In the genomic region with DNA sequence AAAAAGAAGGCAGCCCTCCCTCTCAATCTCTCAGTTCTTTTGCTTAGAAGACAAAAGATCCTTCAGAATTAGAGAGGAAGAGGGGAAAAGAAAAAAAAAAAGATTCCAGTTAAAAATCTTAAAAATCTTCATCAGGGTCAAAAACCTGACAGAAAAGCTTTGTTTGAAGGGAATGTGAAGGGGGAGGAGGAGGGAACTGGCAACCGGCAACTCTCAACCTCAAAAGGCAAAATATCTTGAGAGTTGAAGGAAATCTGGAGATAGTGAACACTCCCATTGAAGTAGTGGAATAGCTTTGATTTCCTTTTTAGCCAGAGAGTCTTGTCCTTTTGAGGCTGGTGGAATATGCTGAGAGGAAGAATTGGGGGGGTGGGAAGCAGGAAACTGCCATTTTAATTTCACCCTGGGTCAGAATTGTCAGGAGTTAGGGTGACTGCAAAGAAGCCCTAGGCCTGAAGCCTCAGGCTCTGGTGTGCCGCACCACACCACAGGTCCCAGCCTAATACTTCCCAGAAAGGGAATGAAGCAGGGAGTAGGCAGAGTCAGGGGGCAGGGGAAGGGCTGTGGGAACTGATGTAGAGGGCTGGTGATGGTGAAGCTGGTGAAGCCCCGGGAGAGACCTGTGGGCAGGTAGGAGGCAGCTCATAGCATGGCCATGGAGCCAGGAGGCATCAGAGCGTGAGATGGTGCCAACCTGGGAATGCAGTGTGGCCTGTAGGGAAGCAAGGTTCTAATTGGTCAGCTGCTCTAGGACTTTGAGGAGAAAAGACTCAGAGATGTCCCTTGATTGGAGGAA, we compare ENCODE assay signal across 12 cellular contexts. TPM values are rescaled to one million over a fixed set of nuclear protein-coding genes. Genes with fewer than 3 reads are reported as not detected.
DNase-seq lines count a peak whose midpoint lies in the region; ATAC-seq and TF ChIP-seq lines count a peak whose summit lies in the region.
"Had no signal": no experiment of that assay in that cellular context is flagged by ENCODE, and none has a peak within 500 bp of the region (broad histone marks: within the 10 kb centered on the region; RNA-seq: fewer than 3 reads in every experiment).

No MANE protein-coding gene starts in this region.

- peak overlapping the region; percentile 99 for H3K27ac ChIP-seq in SJSA1
- peak overlapping the region; percentile 58 for H3K27ac ChIP-seq in psoas muscle
- H3K27ac ChIP-seq: BLaER1 treated with 17β-estradiol and CSF1 and Interleukin-3, amounts not matched to agents 10 nM and 100 nM had no signal

- peaks cover 17 to 24% of the 10 kb centered on the region in 2 donors for H3K27me3 Mint-ChIP-seq in T-cell

- peak; percentile 37 for DNase-seq in AG10803 (ENCODE audit: low read depth)
- DNase-seq in SJSA1 (ENCODE audit: low read depth in 1 of 2, low spot score in 2 of 2) = peak in 1 of 2 experiments; percentile 51
- DNase-seq in foreskin melanocyte = peak; percentile 92
- no peak for DNase-seq in psoas muscle
- no peak for DNase-seq in T-cell
- DNase-seq in DMS 273 treated with DMSO at 0.1 percent for 48 hours (lab: John Stamatoyannopoulos, UW) = no peak
- DNase-seq in activated naive CD4-positive, alpha-beta T cell treated with anti-CD3 and anti-CD28 coated beads, Interleukin-2, amount 50 U/mL, for 16 hours = no peak
- no peak for DNase-seq in stimulated activated CD4-positive, alpha-beta T cell treated with anti-CD3 and anti-CD28 coated beads, Interleukin-4, amount 100 ng/mL, for 4 hours
- DNase-seq: activated CD8-positive, alpha-beta memory T cell treated with anti-CD3 and anti-CD28 coated beads, Interleukin-2, amount 10 ng/mL, durations not matched to agents 7 days and 5 days; NCI-H446 treated with DMSO at 0.1 percent for 48 hours had no signal

- H3K36me3 Mint-ChIP-seq in T-cell = no peaks in the 10 kb centered on the region
- H3K36me3 Mint-ChIP-seq: activated CD8-positive, alpha-beta memory T cell treated with anti-CD3 and anti-CD28 coated beads, Interleukin-2, amount 10 ng/mL, durations not matched to agents 7 days and 5 days had no signal

- no peaks in the 10 kb centered on the region for H3K9me3 ChIP-seq in SJSA1 (replicated peaks)
- no peaks in the 10 kb centered on the region for H3K9me3 ChIP-seq in psoas muscle
- H3K9me3 ChIP-seq: BLaER1 treated with 17β-estradiol and CSF1 and Interleukin-3, amounts not matched to agents 10 nM and 100 nM had no signal

- H3K9me3 Mint-ChIP-seq in T-cell = no peaks in the 10 kb centered on the region

- H3K4me3 ChIP-seq in AG10803 (ENCODE audit: low read length) (no peak overlapping the region), SJSA1 (no peak overlapping the region), psoas muscle (no peak overlapping the region)
- H3K4me3 ChIP-seq: BLaER1 treated with 17β-estradiol and CSF1 and Interleukin-3, amounts not matched to agents 10 nM and 100 nM had no signal

- POLR2A ChIA-PET in T-cell (lab: Charles Lee) = no interaction called here

- H3K36me3 ChIP-seq in SJSA1 = peaks cover 35% of the 10 kb centered on the region
- no peaks in the 10 kb centered on the region for H3K36me3 ChIP-seq in psoas muscle (ENCODE audit: insufficient read depth in 1 of 2, low read depth in 1 of 2)

- 77 to 84% (median 82%) methylated on average over 4 of the region's 4 CpGs for WGBS in psoas muscle, 3 donors

- H3K27me3 ChIP-seq in SJSA1 (replicated peaks) (no peaks in the 10 kb centered on the region), psoas muscle (ENCODE audit: insufficient read depth in 3 of 3, low read length in 2 of 3) (peaks cover 0 to 10% (median 0%) of the 10 kb centered on the region in 3 donors)
- H3K27me3 ChIP-seq: BLaER1 treated with 17β-estradiol and CSF1 and Interleukin-3, amounts not matched to agents 10 nM and 100 nM had no signal

- no peaks in the 10 kb centered on the region for H3K4me1 Mint-ChIP-seq in T-cell
- H3K4me1 Mint-ChIP-seq: activated CD8-positive, alpha-beta memory T cell treated with anti-CD3 and anti-CD28 coated beads, Interleukin-2, amount 10 ng/mL, durations not matched to agents 7 days and 5 days had no signal

- intact Hi-C loops in psoas muscle (cut with DNase I) = no loop called here

- ATAC-seq in psoas muscle (no peak), T-cell (replicated peaks in 1 of 4) (no peak)
- ATAC-seq: activated CD8-positive, alpha-beta memory T cell treated with anti-CD3 and anti-CD28 coated beads, Interleukin-2, amount 10 ng/mL, durations not matched to agents 7 days and 5 days had no signal

- CTCF ChIA-PET in T-cell (lab: Charles Lee) = interaction anchor here in 1 of 2 donors (0.7 kb wide), 1 partner anchor 18 kb away, joined by 4 read pairs; no protein-coding TSS in a partner anchor

- TF ChIP-seq CTCF in AG10803 (conservative IDR thresholded peaks at IDR 0.05; ENCODE audit: low read length) = no peak
- TF ChIP-seq CTCF in psoas muscle (IDR thresholded peaks at IDR 0.05) = no peak

- no peak overlapping the region for H3K27ac Mint-ChIP-seq in T-cell
- H3K27ac Mint-ChIP-seq: activated CD8-positive, alpha-beta memory T cell treated with anti-CD3 and anti-CD28 coated beads, Interleukin-2, amount 10 ng/mL, durations not matched to agents 7 days and 5 days had no signal

- no peak overlapping the region for H3K4me3 Mint-ChIP-seq in T-cell
- H3K4me3 Mint-ChIP-seq: activated CD8-positive, alpha-beta memory T cell treated with anti-CD3 and anti-CD28 coated beads, Interleukin-2, amount 10 ng/mL, durations not matched to agents 7 days and 5 days had no signal

- H3K4me1 ChIP-seq in SJSA1 (replicated peaks) (peaks cover 82% of the 10 kb centered on the region), psoas muscle (peaks cover 21% of the 10 kb centered on the region)

RNA-seq across cellular contexts. Expression of a gene that starts 24.6 kb away (rescaled TPM):
- total RNA-seq in SJSA1 (2014; rRNA removed; shearing (Covaris generic)) = 83.9 and 123 TPM in 2 replicates
- total RNA-seq in psoas muscle = 1 to 10 TPM; 4.3 to 7.6 (median 6.4) TPM
- 1 to 10 TPM; 1.3 to 2.2 (median 1.8) TPM for polyA plus RNA-seq in psoas muscle
- under 1 TPM in 3 of 5 donors, not detected in 2; 0.16 to 0.20 (median 0.19) TPM for total RNA-seq in T-cell
- total RNA-seq: activated CD8-positive, alpha-beta memory T cell treated with anti-CD3 and anti-CD28 coated beads, Interleukin-2, amount 10 ng/mL, durations not matched to agents 7 days and 5 days; T-helper 1 cell treated with Interleukin-12 subunit alpha and Interleukin-12 subunit beta and Interleukin-4 antibody, amounts not matched to agents 30 ng/mL and 1 ng/mL, for 36 hours had no signal

Comparison
In these comparisons a context has a peak if more than half of its experiments do, and no peak if none do; other contexts are left out.
1. DNase-seq: peak in AG10803 (single experiment) and foreskin melanocyte (single experiment); none in psoas muscle (0 of 2), T-cell (0 of 34), DMS 273 treated with DMSO at 0.1 percent for 48 hours (single experiment), activated naive CD4-positive, alpha-beta T cell treated with anti-CD3 and anti-CD28 coated beads, Interleukin-2, amount 50 U/mL, for 16 hours (single experiment) and stimulated activated CD4-positive, alpha-beta T cell treated with anti-CD3 and anti-CD28 coated beads, Interleukin-4, amount 100 ng/mL, for 4 hours (0 of 2).